In genomic region chr19:32875428-32875827, GRCh38 we compare ENCODE assay signal across 27 cellular contexts. TPM values are rescaled to one million over a fixed set of nuclear protein-coding genes. Genes with fewer than 3 reads are reported as not detected.
"Had no signal": no experiment of that assay in that cellular context is flagged by ENCODE, and none has a peak within 500 bp of the region (broad histone marks: within the 10 kb centered on the region; RNA-seq: fewer than 3 reads in every experiment).

No MANE protein-coding gene starts in this region.

- H3K36me3 ChIP-seq: brain microvascular endothelial cell had no signal

- H3K27me3 ChIP-seq: brain microvascular endothelial cell, esophagus squamous epithelium, heart right ventricle, sigmoid colon, stomach, thyroid gland had no signal

- H3K4me1 Mint-ChIP-seq: neural crest cell; stimulated activated naive B cell treated with anti-CD40 and anti-IgM and Interleukin-4, amounts not matched to agents 10 μg/mL and 1 μg/mL and 100 μg/mL, for 72 hours had no signal

- H3K4me3 Mint-ChIP-seq: activated T-helper 1 cell treated with anti-CD3 and anti-CD28 coated beads, Interleukin-12 subunit alpha, Interleukin-12 subunit beta, Interleukin-2, Interleukin-4 antibody, amounts not matched to agents 30 ng/mL and 10 ng/mL and 1 ng/mL, durations not matched to agents 14 hours and 24 hours and 36 hours; naive thymus-derived CD8-positive, alpha-beta T cell; neural crest cell; stimulated activated naive B cell treated with anti-CD40 and anti-IgM and Interleukin-4, amounts not matched to agents 10 μg/mL and 1 μg/mL and 100 μg/mL, for 72 hours had no signal

- H3K4me3 ChIP-seq: esophagus squamous epithelium, heart right ventricle, sigmoid colon, stomach, thyroid gland had no signal

- ATAC-seq: heart right ventricle; left colon; naive thymus-derived CD8-positive, alpha-beta T cell; stimulated activated naive B cell treated with anti-CD40 and anti-IgM and Interleukin-4, amounts not matched to agents 10 μg/mL and 1 μg/mL and 100 μg/mL, for 72 hours had no signal

- H3K27ac ChIP-seq: brain microvascular endothelial cell, epithelial cell of prostate, esophagus squamous epithelium, heart right ventricle, sigmoid colon, stomach, thyroid gland had no signal

- DNase-seq: activated CD4-positive, alpha-beta T cell treated with anti-CD3 and anti-CD28 coated beads for 4 hours; activated CD4-positive, alpha-beta T cell treated with anti-CD3 and anti-CD28 coated beads, Interleukin-2, amount 50 U/mL, for 4 hours; activated gamma-delta T cell treated with Interleukin-2 at 50 U/mL for 16 hours; activated naive CD4-positive, alpha-beta T cell treated with anti-CD3 and anti-CD28 coated beads, Interleukin-2, amount 50 U/mL, for 16 hours; activated T-cell treated with anti-CD3 and anti-CD28 coated beads, Interleukin-2, amount 50 U/mL, for 1 hour; amniotic stem cell; brain microvascular endothelial cell; esophagus squamous epithelium; foreskin melanocyte; heart right ventricle; kidney; left colon; naive thymus-derived CD8-positive, alpha-beta T cell; retina; sigmoid colon; small intestine; stimulated activated CD4-positive, alpha-beta T cell treated with anti-CD3 and anti-CD28 coated beads, Interleukin-1b, Interleukin-23, amount 100 ng/mL, for 48 hours; stimulated activated naive B cell treated with anti-CD40 and anti-IgM and Interleukin-4, amounts not matched to agents 10 μg/mL and 1 μg/mL and 100 μg/mL, for 72 hours; T-helper 2 cell; thyroid gland had no signal

- H3K27me3 Mint-ChIP-seq: naive thymus-derived CD8-positive, alpha-beta T cell; progenitor cell of endocrine pancreas; stimulated activated naive B cell treated with anti-CD40 and anti-IgM and Interleukin-4, amounts not matched to agents 10 μg/mL and 1 μg/mL and 100 μg/mL, for 72 hours had no signal

- H3K9me3 ChIP-seq: esophagus squamous epithelium, heart right ventricle, sigmoid colon, stomach, thyroid gland had no signal

- H3K4me1 ChIP-seq: esophagus squamous epithelium, heart right ventricle, stomach, thyroid gland had no signal

- H3K9me3 Mint-ChIP-seq: activated T-helper 1 cell treated with anti-CD3 and anti-CD28 coated beads, Interleukin-12 subunit alpha, Interleukin-12 subunit beta, Interleukin-2, Interleukin-4 antibody, amounts not matched to agents 30 ng/mL and 10 ng/mL and 1 ng/mL, durations not matched to agents 14 hours and 24 hours and 36 hours; naive thymus-derived CD8-positive, alpha-beta T cell; neural crest cell; stimulated activated naive B cell treated with anti-CD40 and anti-IgM and Interleukin-4, amounts not matched to agents 10 μg/mL and 1 μg/mL and 100 μg/mL, for 72 hours had no signal

- H3K27ac Mint-ChIP-seq: activated T-helper 1 cell treated with anti-CD3 and anti-CD28 coated beads, Interleukin-12 subunit alpha, Interleukin-12 subunit beta, Interleukin-2, Interleukin-4 antibody, amounts not matched to agents 30 ng/mL and 10 ng/mL and 1 ng/mL, durations not matched to agents 14 hours and 24 hours and 36 hours; naive thymus-derived CD8-positive, alpha-beta T cell; progenitor cell of endocrine pancreas; stimulated activated naive B cell treated with anti-CD40 and anti-IgM and Interleukin-4, amounts not matched to agents 10 μg/mL and 1 μg/mL and 100 μg/mL, for 72 hours had no signal

RNA-seq across cellular contexts. Expression of gene SLC7A9, which starts 5.9 kb away (rescaled TPM):
- total RNA-seq: cardiac septum, glomerular endothelial cell had no signal
